In genomic region chr3:53518495-53518981, GRCh38 we compare ENCODE assay signal across 14 cellular contexts. TPM values are rescaled to one million over a fixed set of nuclear protein-coding genes. Genes with fewer than 3 reads are reported as not detected.
DNase-seq lines count a peak whose midpoint lies in the region; ATAC-seq and TF ChIP-seq lines count a peak whose summit lies in the region.
"Had no signal": no experiment of that assay in that cellular context is flagged by ENCODE, and none has a peak within 500 bp of the region (broad histone marks: within the 10 kb centered on the region; RNA-seq: fewer than 3 reads in every experiment).

No MANE protein-coding gene starts in this region.

- H3K9me3 Mint-ChIP-seq in chondrocyte (ENCODE audit: low read depth), result no peaks in the 10 kb centered on the region
- H3K9me3 Mint-ChIP-seq: activated CD4-positive, alpha-beta T cell treated with anti-CD3 and anti-CD28 coated beads, Interleukin-2, amount 10 ng/mL, durations not matched to agents 24 days and 14 days had no signal

- ATAC-seq in Right ventricle myocardium superior (ENCODE audit: poor library complexity) (peak; percentile 85), left lung (peak; percentile 73), GM18505 (IDR thresholded peaks at IDR 0.05; ENCODE audit: unreplicated experiment) (no peak), GM18907 (IDR thresholded peaks at IDR 0.05; ENCODE audit: unreplicated experiment) (no peak)

- WGBS in adrenal gland, 4 donors, result 25 to 31% (median 29%) methylated on average over 6 of the region's 6 CpGs

- H3K4me1 ChIP-seq in right atrium auricular region (no peaks in the 10 kb centered on the region), adrenal gland (replicated peaks in 1 of 2) (peaks cover 23 to 58% of the 10 kb centered on the region in 2 donors), left lung (peaks cover 18 to 21% of the 10 kb centered on the region in 2 donors)
- H3K4me1 ChIP-seq: prostate gland had no signal

- H3K27me3 Mint-ChIP-seq in chondrocyte (ENCODE audit: low read depth), result peaks cover 9% of the 10 kb centered on the region

- TF ChIP-seq CTCF in right atrium auricular region (IDR thresholded peaks at IDR 0.05) (no peak), adrenal gland (IDR thresholded peaks at IDR 0.05) (no peak), left lung (IDR thresholded peaks at IDR 0.05) (no peak), chondrocyte (IDR thresholded peaks at IDR 0.05) (no peak)

- no peaks in the 10 kb centered on the region for H3K4me1 Mint-ChIP-seq in chondrocyte (ENCODE audit: low read depth)
- H3K4me1 Mint-ChIP-seq: activated CD4-positive, alpha-beta T cell treated with anti-CD3 and anti-CD28 coated beads, Interleukin-2, amount 10 ng/mL, durations not matched to agents 24 days and 14 days had no signal

- H3K27ac Mint-ChIP-seq in chondrocyte (ENCODE audit: unreplicated experiment), result no peak overlapping the region
- H3K27ac Mint-ChIP-seq: activated CD4-positive, alpha-beta T cell treated with anti-CD3 and anti-CD28 coated beads, Interleukin-2, amount 10 ng/mL, durations not matched to agents 24 days and 14 days had no signal

- H3K36me3 ChIP-seq in right atrium auricular region (no peaks in the 10 kb centered on the region), adrenal gland (replicated peaks in 1 of 2) (peaks cover 0 to 3% of the 10 kb centered on the region in 2 donors), left lung (no peaks in the 10 kb centered on the region)
- H3K36me3 ChIP-seq: prostate gland had no signal

- DNase-seq in Right ventricle myocardium superior (no peak), right atrium auricular region (ENCODE audit: low spot score) (no peak), adrenal gland (peak in 4 of 7 donors; percentile 23 to 49 (median 39)), left lung (no peak), chondrocyte (ENCODE audit: low spot score) (no peak)
- DNase-seq in stimulated activated naive CD4-positive, alpha-beta T cell treated with Interleukin-2 at 50 U/mL for 16 hours (lab: John Stamatoyannopoulos, UW), result no peak
- DNase-seq: activated CD4-positive, alpha-beta T cell treated with anti-CD3 and anti-CD28 coated beads, Interleukin-2, amount 10 ng/mL, durations not matched to agents 24 days and 14 days; activated T-cell treated with anti-CD3 and anti-CD28 coated beads, Interleukin-2, amount 50 U/mL, for 48 hours; NCI-H2107; SHP77 had no signal

- intact Hi-C loops in Right ventricle myocardium superior (cut with DNase I) (no loop called here), adrenal gland (cut with DNase I) (no loop called here), left lung (cut with DNase I) (no loop called here)

- H3K9me3 ChIP-seq in right atrium auricular region, result no peaks in the 10 kb centered on the region
- H3K9me3 ChIP-seq in adrenal gland (replicated peaks in 1 of 3), result no peaks in the 10 kb centered on the region
- H3K9me3 ChIP-seq in left lung, result no peaks in the 10 kb centered on the region
- H3K9me3 ChIP-seq: prostate gland had no signal

- H3K4me3 Mint-ChIP-seq in chondrocyte (ENCODE audit: unreplicated experiment), result no peak overlapping the region
- H3K4me3 Mint-ChIP-seq: activated CD4-positive, alpha-beta T cell treated with anti-CD3 and anti-CD28 coated beads, Interleukin-2, amount 10 ng/mL, durations not matched to agents 24 days and 14 days had no signal

- H3K4me3 ChIP-seq in right atrium auricular region (no peak overlapping the region), adrenal gland (no peak overlapping the region), left lung (no peak overlapping the region)
- H3K4me3 ChIP-seq: prostate gland had no signal

- no peak overlapping the region for H3K27ac ChIP-seq in right atrium auricular region
- peak overlapping the region in 4 of 5 donors; percentile 43 to 58 (median 49) for H3K27ac ChIP-seq in adrenal gland
- peak overlapping the region; percentile 45 to 67 for H3K27ac ChIP-seq in left lung
- H3K27ac ChIP-seq: prostate gland had no signal

- H3K36me3 Mint-ChIP-seq in chondrocyte (ENCODE audit: low read depth), result no peaks in the 10 kb centered on the region

- no peak for TF ChIP-seq POLR2A in adrenal gland (IDR thresholded peaks at IDR 0.05)
- no peak for TF ChIP-seq POLR2A in GM18505 (IDR thresholded peaks at IDR 0.05; ENCODE audit: borderline replicate concordance, extremely low read depth, insufficient read depth, insufficient read length)

- H3K27me3 ChIP-seq in right atrium auricular region (no peaks in the 10 kb centered on the region), adrenal gland (no peaks in the 10 kb centered on the region), left lung (no peaks in the 10 kb centered on the region)

RNA-seq across cellular contexts. Expression of gene CACNA1D, which starts 24.1 kb away (rescaled TPM):
- total RNA-seq in Right ventricle myocardium superior (0.78 TPM), right atrium auricular region (1 to 10 TPM; 2.7 to 9.6 TPM), adrenal gland (100 to 1,000 TPM in 1 of 8 donors, 10 to 100 TPM in 7; 37.2 to 111 (median 74.3) TPM), left lung (10 to 100 TPM; 32.6 to 58.2 TPM), chondrocyte (0.95 to 3.9 TPM (median 1.8 TPM) in 3 replicates)
- polyA plus RNA-seq in adrenal gland, result 10 to 100 TPM; 25.8 to 60.6 (median 48.3) TPM
- total RNA-seq: myocyte had no signal

Comparison
In these comparisons a context has a peak if more than half of its experiments do, and no peak if none do; other contexts are left out.
1. ATAC-seq: peak in Right ventricle myocardium superior (single experiment) and left lung (single experiment); none in GM18505 (single experiment) and GM18907 (single experiment).
2. DNase-seq: peak in adrenal gland (4 of 7); none in Right ventricle myocardium superior (single experiment), right atrium auricular region (single experiment), left lung (0 of 2), chondrocyte (single experiment) and stimulated activated naive CD4-positive, alpha-beta T cell treated with Interleukin-2 at 50 U/mL for 16 hours (single experiment).
3. H3K27ac ChIP-seq: peak in adrenal gland (4 of 5) and left lung (2 of 2); none in right atrium auricular region (0 of 2).